In genomic region chr16:85275533-85276249, GRCh38 we compare ENCODE assay signal across 8 cellular contexts.
DNase-seq lines count a peak whose midpoint lies in the region; ATAC-seq lines count a peak whose summit lies in the region.

No MANE protein-coding gene starts in this region.

- no peaks in the 10 kb centered on the region for H3K4me1 Mint-ChIP-seq in activated CD4-positive, alpha-beta T cell treated with anti-CD3 and anti-CD28 coated beads for 36 hours

- ATAC-seq in activated CD4-positive, alpha-beta T cell treated with anti-CD3 and anti-CD28 coated beads for 36 hours: peak; percentile 78
- ATAC-seq in GM19395 (IDR thresholded peaks at IDR 0.05; ENCODE audit: unreplicated experiment): no peak

- CTCF ChIA-PET in activated CD4-positive, alpha-beta T cell treated with anti-CD3 and anti-CD28 coated beads for 36 hours (lab: Charles Lee): interaction anchor here (0.6 to 2.2 kb wide), 10 partner anchors 10 to 1388 kb away, joined by 3 to 8 read pairs (median 4); no protein-coding TSS in a partner anchor

- H3K9me3 Mint-ChIP-seq in activated CD4-positive, alpha-beta T cell treated with anti-CD3 and anti-CD28 coated beads for 36 hours (ENCODE audit: low read depth): no peaks in the 10 kb centered on the region

- H3K36me3 Mint-ChIP-seq in activated CD4-positive, alpha-beta T cell treated with anti-CD3 and anti-CD28 coated beads for 36 hours (ENCODE audit: low read depth): no peaks in the 10 kb centered on the region

- H3K4me3 Mint-ChIP-seq in activated CD4-positive, alpha-beta T cell treated with anti-CD3 and anti-CD28 coated beads for 36 hours: no peak overlapping the region

- POLR2A ChIA-PET in activated CD4-positive, alpha-beta T cell treated with anti-CD3 and anti-CD28 coated beads for 36 hours (lab: Charles Lee): no interaction called here

- no peak overlapping the region for H3K27ac Mint-ChIP-seq in activated CD4-positive, alpha-beta T cell treated with anti-CD3 and anti-CD28 coated beads for 36 hours

- intact Hi-C loops in activated CD4-positive, alpha-beta T cell treated with anti-CD3 and anti-CD28 coated beads for 36 hours (cut with DNase I, micrococcal nuclease): loop anchor here in 1 of 2 experiments (1.0 kb wide), 2 partner anchors 160 to 335 kb away; no protein-coding TSS in a partner anchor

- H3K27me3 Mint-ChIP-seq in activated CD4-positive, alpha-beta T cell treated with anti-CD3 and anti-CD28 coated beads for 36 hours: peaks cover 1% of the 10 kb centered on the region

- DNase-seq in SIG-M5 treated with dmso at 0.1 percent for 504 hours (lab: John Stamatoyannopoulos, UW; ENCODE audit: unreplicated experiment) (peak; percentile 39), SIG-M5 (lab: John Stamatoyannopoulos, UW) (no peak), NCI-H2107 (lab: John Stamatoyannopoulos, UW) (peak; percentile 72), cerebellar cortex (ENCODE audit: low spot score) (peak; percentile 88), left kidney (ENCODE audit: low read depth, low spot score) (peak; percentile 89)
- DNase-seq in activated CD4-positive, alpha-beta T cell treated with anti-CD3 and anti-CD28 coated beads for 36 hours: peak; percentile 85
- DNase-seq in stimulated activated CD4-positive, alpha-beta T cell treated with anti-CD3 and anti-CD28 coated beads, Interleukin-4, amount 100 ng/mL, for 48 hours (ENCODE audit: low read depth in 2 of 2): peak; percentile 59 to 76
